In the genomic region with DNA sequence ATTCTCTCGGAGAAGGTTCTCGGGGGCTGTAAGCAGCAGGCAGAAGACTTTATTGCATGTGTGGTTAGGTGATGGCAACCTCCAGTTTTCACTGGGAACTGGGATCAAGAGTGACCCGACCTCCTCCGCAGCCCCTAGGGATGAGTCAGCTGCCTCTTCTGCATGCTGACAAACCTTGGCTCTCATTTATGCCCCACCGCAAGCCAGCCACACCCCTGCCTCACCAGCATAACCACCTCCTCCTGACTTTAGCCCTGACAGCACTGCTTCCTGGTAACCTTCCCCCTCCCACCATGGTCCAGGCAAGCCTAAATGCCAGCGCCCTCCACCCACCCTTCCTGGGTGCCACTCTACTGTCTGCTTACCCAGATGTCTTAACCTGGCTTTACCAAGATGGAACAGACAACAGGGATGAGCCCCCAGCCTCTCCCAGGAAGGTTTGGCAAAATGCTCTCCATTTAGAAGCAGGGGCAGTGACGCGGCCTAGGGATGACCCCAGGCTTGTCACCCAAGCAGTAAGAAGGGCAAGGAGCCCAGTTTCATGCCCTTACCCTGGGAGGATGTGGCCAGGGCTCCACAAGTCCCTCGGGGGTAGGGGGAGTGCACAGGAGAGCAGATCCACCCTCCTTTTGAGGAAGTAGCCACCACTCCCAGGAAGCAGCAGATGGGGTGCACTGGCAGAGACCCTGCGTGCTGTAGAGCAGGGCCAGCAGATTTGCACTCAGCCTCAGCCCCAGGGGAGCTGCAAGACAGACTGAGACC, we compare ENCODE assay signal across 1 cellular context.
TF ChIP-seq lines count a peak whose summit lies in the region.

No MANE protein-coding gene starts in this region.

TF ChIP-seq in GM23338, 12 proteins besides CTCF, POLR2A, EP300 and RAD21 (continued from another document):
- TF ChIP-seq, protein P1, sequence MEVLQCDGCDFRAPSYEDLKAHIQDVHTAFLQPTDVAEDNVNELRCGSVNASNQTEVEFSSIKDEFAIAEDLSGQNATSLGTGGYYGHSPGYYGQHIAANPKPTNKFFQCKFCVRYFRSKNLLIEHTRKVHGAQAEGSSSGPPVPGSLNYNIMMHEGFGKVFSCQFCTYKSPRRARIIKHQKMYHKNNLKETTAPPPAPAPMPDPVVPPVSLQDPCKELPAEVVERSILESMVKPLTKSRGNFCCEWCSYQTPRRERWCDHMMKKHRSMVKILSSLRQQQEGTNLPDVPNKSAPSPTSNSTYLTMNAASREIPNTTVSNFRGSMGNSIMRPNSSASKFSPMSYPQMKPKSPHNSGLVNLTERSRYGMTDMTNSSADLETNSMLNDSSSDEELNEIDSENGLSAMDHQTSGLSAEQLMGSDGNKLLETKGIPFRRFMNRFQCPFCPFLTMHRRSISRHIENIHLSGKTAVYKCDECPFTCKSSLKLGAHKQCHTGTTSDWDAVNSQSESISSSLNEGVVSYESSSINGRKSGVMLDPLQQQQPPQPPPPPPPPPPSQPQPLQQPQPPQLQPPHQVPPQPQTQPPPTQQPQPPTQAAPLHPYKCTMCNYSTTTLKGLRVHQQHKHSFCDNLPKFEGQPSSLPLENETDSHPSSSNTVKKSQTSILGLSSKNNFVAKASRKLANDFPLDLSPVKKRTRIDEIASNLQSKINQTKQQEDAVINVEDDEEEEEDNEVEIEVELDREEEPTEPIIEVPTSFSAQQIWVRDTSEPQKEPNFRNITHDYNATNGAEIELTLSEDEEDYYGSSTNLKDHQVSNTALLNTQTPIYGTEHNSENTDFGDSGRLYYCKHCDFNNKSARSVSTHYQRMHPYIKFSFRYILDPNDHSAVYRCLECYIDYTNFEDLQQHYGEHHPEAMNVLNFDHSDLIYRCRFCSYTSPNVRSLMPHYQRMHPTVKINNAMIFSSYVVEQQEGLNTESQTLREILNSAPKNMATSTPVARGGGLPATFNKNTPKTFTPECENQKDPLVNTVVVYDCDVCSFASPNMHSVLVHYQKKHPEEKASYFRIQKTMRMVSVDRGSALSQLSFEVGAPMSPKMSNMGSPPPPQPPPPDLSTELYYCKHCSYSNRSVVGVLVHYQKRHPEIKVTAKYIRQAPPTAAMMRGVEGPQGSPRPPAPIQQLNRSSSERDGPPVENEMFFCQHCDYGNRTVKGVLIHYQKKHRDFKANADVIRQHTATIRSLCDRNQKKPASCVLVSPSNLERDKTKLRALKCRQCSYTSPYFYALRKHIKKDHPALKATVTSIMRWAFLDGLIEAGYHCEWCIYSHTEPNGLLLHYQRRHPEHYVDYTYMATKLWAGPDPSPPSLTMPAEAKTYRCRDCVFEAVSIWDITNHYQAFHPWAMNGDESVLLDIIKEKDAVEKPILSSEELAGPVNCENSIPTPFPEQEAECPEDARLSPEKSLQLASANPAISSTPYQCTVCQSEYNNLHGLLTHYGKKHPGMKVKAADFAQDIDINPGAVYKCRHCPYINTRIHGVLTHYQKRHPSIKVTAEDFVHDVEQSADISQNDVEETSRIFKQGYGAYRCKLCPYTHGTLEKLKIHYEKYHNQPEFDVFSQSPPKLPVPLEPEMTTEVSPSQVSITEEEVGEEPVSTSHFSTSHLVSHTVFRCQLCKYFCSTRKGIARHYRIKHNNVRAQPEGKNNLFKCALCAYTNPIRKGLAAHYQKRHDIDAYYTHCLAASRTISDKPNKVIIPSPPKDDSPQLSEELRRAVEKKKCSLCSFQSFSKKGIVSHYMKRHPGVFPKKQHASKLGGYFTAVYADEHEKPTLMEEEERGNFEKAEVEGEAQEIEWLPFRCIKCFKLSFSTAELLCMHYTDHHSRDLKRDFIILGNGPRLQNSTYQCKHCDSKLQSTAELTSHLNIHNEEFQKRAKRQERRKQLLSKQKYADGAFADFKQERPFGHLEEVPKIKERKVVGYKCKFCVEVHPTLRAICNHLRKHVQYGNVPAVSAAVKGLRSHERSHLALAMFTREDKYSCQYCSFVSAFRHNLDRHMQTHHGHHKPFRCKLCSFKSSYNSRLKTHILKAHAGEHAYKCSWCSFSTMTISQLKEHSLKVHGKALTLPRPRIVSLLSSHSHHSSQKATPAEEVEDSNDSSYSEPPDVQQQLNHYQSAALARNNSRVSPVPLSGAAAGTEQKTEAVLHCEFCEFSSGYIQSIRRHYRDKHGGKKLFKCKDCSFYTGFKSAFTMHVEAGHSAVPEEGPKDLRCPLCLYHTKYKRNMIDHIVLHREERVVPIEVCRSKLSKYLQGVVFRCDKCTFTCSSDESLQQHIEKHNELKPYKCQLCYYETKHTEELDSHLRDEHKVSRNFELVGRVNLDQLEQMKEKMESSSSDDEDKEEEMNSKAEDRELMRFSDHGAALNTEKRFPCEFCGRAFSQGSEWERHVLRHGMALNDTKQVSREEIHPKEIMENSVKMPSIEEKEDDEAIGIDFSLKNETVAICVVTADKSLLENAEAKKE (CRISPR knock-in tag; IDR thresholded peaks at IDR 0.05), result no peak
TF ChIP-seq in GM23338: peak in this region for 0.
